Comparison of ENCODE assay signal across 1 cellular context in the genomic region with DNA sequence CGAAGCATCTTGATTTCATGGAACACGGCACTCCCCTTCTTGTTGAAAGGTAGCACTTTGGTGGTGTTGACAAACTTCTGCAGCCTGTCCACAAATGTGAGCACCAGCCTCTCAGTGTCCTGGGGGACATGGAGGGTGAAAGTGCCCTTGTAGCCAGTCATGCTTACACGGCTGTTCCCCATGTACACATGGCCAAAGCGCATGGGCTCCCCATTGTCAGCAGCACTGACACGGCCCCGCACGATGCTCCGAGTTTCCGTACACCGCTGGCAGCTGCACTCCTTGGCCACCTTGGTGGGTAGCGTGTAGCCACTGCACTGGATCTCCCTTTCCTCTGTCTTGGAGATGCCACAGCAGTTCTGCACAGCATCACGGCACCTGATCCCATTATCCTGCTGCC.
TF ChIP-seq lines count a peak whose summit lies in the region.

No MANE protein-coding gene starts in this region.

TF ChIP-seq in H1, 55 proteins besides CTCF, POLR2A, EP300 and RAD21:
- TF ChIP-seq NANOG (IDR thresholded peaks at IDR 0.05; ENCODE audit: insufficient read depth, low read depth, low read length, poor library complexity, severe bottlenecking) (no peak), SP2 (IDR thresholded peaks at IDR 0.05; ENCODE audit: low read length) (no peak), ZNF274 (IDR thresholded peaks at IDR 0.05; ENCODE audit: borderline replicate concordance, extremely low read depth, low read length) (no peak), GABPA (IDR thresholded peaks at IDR 0.05; ENCODE audit: borderline replicate concordance, insufficient read depth, low read length) (no peak), BCL11A (IDR thresholded peaks at IDR 0.05; ENCODE audit: low read depth in 2 of 2, low read length in 2 of 2) (no peak), RFX5 (IDR thresholded peaks at IDR 0.05; ENCODE audit: borderline replicate concordance, low read depth, low read length) (no peak), YY1 (IDR thresholded peaks at IDR 0.05; ENCODE audit: low read depth, low read length) (no peak), RXRA (IDR thresholded peaks at IDR 0.05; ENCODE audit: insufficient read depth, low read depth, low read length) (no peak), FOSL1 (IDR thresholded peaks at IDR 0.05; ENCODE audit: insufficient read depth, low read depth, low read length) (no peak), RBBP5 (IDR thresholded peaks at IDR 0.05; ENCODE audit: borderline replicate concordance, low read depth, low read length) (no peak), EGR1 (IDR thresholded peaks at IDR 0.05; ENCODE audit: borderline replicate concordance, low read depth, low read length) (no peak)
- TF ChIP-seq, protein P1, sequence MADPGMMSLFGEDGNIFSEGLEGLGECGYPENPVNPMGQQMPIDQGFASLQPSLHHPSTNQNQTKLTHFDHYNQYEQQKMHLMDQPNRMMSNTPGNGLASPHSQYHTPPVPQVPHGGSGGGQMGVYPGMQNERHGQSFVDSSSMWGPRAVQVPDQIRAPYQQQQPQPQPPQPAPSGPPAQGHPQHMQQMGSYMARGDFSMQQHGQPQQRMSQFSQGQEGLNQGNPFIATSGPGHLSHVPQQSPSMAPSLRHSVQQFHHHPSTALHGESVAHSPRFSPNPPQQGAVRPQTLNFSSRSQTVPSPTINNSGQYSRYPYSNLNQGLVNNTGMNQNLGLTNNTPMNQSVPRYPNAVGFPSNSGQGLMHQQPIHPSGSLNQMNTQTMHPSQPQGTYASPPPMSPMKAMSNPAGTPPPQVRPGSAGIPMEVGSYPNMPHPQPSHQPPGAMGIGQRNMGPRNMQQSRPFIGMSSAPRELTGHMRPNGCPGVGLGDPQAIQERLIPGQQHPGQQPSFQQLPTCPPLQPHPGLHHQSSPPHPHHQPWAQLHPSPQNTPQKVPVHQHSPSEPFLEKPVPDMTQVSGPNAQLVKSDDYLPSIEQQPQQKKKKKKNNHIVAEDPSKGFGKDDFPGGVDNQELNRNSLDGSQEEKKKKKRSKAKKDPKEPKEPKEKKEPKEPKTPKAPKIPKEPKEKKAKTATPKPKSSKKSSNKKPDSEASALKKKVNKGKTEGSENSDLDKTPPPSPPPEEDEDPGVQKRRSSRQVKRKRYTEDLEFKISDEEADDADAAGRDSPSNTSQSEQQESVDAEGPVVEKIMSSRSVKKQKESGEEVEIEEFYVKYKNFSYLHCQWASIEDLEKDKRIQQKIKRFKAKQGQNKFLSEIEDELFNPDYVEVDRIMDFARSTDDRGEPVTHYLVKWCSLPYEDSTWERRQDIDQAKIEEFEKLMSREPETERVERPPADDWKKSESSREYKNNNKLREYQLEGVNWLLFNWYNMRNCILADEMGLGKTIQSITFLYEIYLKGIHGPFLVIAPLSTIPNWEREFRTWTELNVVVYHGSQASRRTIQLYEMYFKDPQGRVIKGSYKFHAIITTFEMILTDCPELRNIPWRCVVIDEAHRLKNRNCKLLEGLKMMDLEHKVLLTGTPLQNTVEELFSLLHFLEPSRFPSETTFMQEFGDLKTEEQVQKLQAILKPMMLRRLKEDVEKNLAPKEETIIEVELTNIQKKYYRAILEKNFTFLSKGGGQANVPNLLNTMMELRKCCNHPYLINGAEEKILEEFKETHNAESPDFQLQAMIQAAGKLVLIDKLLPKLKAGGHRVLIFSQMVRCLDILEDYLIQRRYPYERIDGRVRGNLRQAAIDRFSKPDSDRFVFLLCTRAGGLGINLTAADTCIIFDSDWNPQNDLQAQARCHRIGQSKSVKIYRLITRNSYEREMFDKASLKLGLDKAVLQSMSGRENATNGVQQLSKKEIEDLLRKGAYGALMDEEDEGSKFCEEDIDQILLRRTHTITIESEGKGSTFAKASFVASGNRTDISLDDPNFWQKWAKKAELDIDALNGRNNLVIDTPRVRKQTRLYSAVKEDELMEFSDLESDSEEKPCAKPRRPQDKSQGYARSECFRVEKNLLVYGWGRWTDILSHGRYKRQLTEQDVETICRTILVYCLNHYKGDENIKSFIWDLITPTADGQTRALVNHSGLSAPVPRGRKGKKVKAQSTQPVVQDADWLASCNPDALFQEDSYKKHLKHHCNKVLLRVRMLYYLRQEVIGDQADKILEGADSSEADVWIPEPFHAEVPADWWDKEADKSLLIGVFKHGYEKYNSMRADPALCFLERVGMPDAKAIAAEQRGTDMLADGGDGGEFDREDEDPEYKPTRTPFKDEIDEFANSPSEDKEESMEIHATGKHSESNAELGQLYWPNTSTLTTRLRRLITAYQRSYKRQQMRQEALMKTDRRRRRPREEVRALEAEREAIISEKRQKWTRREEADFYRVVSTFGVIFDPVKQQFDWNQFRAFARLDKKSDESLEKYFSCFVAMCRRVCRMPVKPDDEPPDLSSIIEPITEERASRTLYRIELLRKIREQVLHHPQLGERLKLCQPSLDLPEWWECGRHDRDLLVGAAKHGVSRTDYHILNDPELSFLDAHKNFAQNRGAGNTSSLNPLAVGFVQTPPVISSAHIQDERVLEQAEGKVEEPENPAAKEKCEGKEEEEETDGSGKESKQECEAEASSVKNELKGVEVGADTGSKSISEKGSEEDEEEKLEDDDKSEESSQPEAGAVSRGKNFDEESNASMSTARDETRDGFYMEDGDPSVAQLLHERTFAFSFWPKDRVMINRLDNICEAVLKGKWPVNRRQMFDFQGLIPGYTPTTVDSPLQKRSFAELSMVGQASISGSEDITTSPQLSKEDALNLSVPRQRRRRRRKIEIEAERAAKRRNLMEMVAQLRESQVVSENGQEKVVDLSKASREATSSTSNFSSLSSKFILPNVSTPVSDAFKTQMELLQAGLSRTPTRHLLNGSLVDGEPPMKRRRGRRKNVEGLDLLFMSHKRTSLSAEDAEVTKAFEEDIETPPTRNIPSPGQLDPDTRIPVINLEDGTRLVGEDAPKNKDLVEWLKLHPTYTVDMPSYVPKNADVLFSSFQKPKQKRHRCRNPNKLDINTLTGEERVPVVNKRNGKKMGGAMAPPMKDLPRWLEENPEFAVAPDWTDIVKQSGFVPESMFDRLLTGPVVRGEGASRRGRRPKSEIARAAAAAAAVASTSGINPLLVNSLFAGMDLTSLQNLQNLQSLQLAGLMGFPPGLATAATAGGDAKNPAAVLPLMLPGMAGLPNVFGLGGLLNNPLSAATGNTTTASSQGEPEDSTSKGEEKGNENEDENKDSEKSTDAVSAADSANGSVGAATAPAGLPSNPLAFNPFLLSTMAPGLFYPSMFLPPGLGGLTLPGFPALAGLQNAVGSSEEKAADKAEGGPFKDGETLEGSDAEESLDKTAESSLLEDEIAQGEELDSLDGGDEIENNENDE (IDR thresholded peaks at IDR 0.05; ENCODE audit: insufficient replicate concordance, low read length) = no peak
- TF ChIP-seq, protein P2, sequence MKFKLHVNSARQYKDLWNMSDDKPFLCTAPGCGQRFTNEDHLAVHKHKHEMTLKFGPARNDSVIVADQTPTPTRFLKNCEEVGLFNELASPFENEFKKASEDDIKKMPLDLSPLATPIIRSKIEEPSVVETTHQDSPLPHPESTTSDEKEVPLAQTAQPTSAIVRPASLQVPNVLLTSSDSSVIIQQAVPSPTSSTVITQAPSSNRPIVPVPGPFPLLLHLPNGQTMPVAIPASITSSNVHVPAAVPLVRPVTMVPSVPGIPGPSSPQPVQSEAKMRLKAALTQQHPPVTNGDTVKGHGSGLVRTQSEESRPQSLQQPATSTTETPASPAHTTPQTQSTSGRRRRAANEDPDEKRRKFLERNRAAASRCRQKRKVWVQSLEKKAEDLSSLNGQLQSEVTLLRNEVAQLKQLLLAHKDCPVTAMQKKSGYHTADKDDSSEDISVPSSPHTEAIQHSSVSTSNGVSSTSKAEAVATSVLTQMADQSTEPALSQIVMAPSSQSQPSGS (IDR thresholded peaks at IDR 0.05; ENCODE audit: low read length) = no peak
- TF ChIP-seq, protein P3, sequence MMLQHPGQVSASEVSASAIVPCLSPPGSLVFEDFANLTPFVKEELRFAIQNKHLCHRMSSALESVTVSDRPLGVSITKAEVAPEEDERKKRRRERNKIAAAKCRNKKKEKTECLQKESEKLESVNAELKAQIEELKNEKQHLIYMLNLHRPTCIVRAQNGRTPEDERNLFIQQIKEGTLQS (IDR thresholded peaks at IDR 0.05; ENCODE audit: insufficient read depth, low read depth, low read length) = no peak
- TF ChIP-seq, protein P4, sequence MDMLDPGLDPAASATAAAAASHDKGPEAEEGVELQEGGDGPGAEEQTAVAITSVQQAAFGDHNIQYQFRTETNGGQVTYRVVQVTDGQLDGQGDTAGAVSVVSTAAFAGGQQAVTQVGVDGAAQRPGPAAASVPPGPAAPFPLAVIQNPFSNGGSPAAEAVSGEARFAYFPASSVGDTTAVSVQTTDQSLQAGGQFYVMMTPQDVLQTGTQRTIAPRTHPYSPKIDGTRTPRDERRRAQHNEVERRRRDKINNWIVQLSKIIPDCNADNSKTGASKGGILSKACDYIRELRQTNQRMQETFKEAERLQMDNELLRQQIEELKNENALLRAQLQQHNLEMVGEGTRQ (IDR thresholded peaks at IDR 0.05; ENCODE audit: low read length) = no peak
TF ChIP-seq in H1: peak in this region for 0.
